8 cellular contexts compared by ENCODE assay signal in the genomic region with DNA sequence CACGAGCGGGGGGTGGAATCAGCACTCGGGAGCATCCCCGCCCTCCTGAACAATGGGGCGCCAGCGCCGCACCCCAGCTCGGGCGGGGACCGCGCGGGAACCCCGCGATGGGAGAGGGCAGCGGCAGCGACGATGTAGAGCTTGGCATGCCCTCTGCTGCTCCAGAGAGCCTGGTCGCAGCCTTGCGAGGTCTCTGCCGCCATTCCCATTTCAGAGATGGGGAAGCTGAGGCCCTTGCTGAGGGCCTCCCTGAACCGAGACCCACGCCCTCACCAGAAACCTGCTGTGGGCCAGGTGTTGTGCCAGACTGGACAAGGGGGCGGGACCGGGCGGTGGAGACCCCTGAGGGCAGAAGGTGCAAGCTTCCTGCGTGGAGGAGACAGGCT. TPM values are rescaled to one million over a fixed set of nuclear protein-coding genes. Genes with fewer than 3 reads are reported as not detected.
A peak's percentile ranks its signal among the peaks of the same experiment; 100 is the strongest.
DNase-seq lines count a peak whose midpoint lies in the region; ATAC-seq, FAIRE-seq and TF ChIP-seq lines count a peak whose summit lies in the region.

No MANE protein-coding gene starts in this region.

- H3K36me3 Mint-ChIP-seq in T-helper 17 cell (ENCODE audit: low read depth): no peaks in the 10 kb centered on the region

- no peaks in the 10 kb centered on the region for H3K27me3 Mint-ChIP-seq in T-helper 17 cell

- intact Hi-C loops in left ventricle myocardium superior (cut with micrococcal nuclease): no loop called here
- intact Hi-C loops in spleen (cut with DNase I; ENCODE audit: low total_unique reads): no loop called here

- H3K4me1 Mint-ChIP-seq in T-helper 17 cell: peaks cover 33% of the 10 kb centered on the region

- H3K4me3 Mint-ChIP-seq in T-helper 17 cell: peak overlapping the region; percentile 84

- 0 to 4% (median 3%) methylated on average over 17 to 26 of the region's 26 CpGs for WGBS in spleen, 5 donors

- H3K9me3 ChIP-seq in BE2C: no peaks in the 10 kb centered on the region
- H3K9me3 ChIP-seq in T-helper 17 cell (ENCODE audit: control insufficient read depth, low read length, poor library complexity, severe bottlenecking): no peaks in the 10 kb centered on the region
- no peaks in the 10 kb centered on the region for H3K9me3 ChIP-seq in spleen

- no peaks in the 10 kb centered on the region for H3K27me3 ChIP-seq in BE2C
- no peaks in the 10 kb centered on the region for H3K27me3 ChIP-seq in spleen (replicated peaks in 1 of 7)

- no peak overlapping the region for H3K27ac Mint-ChIP-seq in T-helper 17 cell

- peak; percentile 15 for DNase-seq in BE2C
- no peak for DNase-seq in T-helper 17 cell
- DNase-seq in left ventricle myocardium superior: no peak
- no peak for DNase-seq in spleen
- no peak for DNase-seq in GM12892 (ENCODE audit: insufficient read length)
- no peak for DNase-seq in NAMALWA (ENCODE audit: low spot score)

- no peak for FAIRE-seq in GM12892 (lab: Jason Lieb, UNC)

- H3K27ac ChIP-seq in spleen: peak overlapping the region; percentile 69 to 94 (median 92)

- TF ChIP-seq CTCF in BE2C (IDR thresholded peaks at IDR 0.05; ENCODE audit: low read depth, low read length) (no peak), spleen (IDR thresholded peaks at IDR 0.05 in 8 of 11, conservative IDR thresholded peaks at IDR 0.05 in 3 of 11) (no peak)

- TF ChIP-seq POLR2A in spleen (IDR thresholded peaks at IDR 0.05) (peak in 1 of 3 donors; percentile 8), GM12892 (IDR thresholded peaks at IDR 0.05; ENCODE audit: low read depth, low read length) (no peak)

- peaks cover 16% of the 10 kb centered on the region for H3K4me1 ChIP-seq in BE2C
- peaks cover 18 to 55% (median 46%) of the 10 kb centered on the region in 6 donors for H3K4me1 ChIP-seq in spleen

- ATAC-seq in GM21528 (IDR thresholded peaks at IDR 0.05; ENCODE audit: low FRiP score, unreplicated experiment) (peak; percentile 33), T-helper 17 cell (no peak), left ventricle myocardium superior (peak; percentile 0), GM21576 (IDR thresholded peaks at IDR 0.05; ENCODE audit: unreplicated experiment) (no peak)

- H3K4me3 ChIP-seq in BE2C (ENCODE audit: low read depth, low read length): peak overlapping the region; percentile 79
- H3K4me3 ChIP-seq in spleen: peak overlapping the region; percentile 69 to 85 (median 78)

- no peaks in the 10 kb centered on the region for H3K36me3 ChIP-seq in BE2C
- H3K36me3 ChIP-seq in spleen: no peaks in the 10 kb centered on the region

RNA-seq across cellular contexts. Expression of a gene that starts 0.6 kb away (rescaled TPM):
- 4.3 TPM for polyA plus RNA-seq in BE2C (2012; ENCODE audit: insufficient read depth, insufficient read length, low read depth)
- total RNA-seq in T-helper 17 cell (10 to 100 TPM in 1 of 2 donors, 1 to 10 TPM in 1; 9.9 to 10.2 TPM), left ventricle myocardium superior (32.8 TPM), spleen (10 to 100 TPM; 25.6 to 57.3 (median 39.8) TPM)
- 1 to 10 TPM; 2.2 to 5.4 (median 3.0) TPM for polyA plus RNA-seq in spleen
- polyA plus RNA-seq in GM12892 (2012; ENCODE audit: missing spikeins): 3.5 TPM

Comparison
In these comparisons a context has a peak if more than half of its experiments do, and no peak if none do; other contexts are left out.
1. ATAC-seq: peak in GM21528 (single experiment) and left ventricle myocardium superior (single experiment); none in T-helper 17 cell (single experiment) and GM21576 (single experiment).